14 cellular contexts compared by ENCODE assay signal in the genomic region with DNA sequence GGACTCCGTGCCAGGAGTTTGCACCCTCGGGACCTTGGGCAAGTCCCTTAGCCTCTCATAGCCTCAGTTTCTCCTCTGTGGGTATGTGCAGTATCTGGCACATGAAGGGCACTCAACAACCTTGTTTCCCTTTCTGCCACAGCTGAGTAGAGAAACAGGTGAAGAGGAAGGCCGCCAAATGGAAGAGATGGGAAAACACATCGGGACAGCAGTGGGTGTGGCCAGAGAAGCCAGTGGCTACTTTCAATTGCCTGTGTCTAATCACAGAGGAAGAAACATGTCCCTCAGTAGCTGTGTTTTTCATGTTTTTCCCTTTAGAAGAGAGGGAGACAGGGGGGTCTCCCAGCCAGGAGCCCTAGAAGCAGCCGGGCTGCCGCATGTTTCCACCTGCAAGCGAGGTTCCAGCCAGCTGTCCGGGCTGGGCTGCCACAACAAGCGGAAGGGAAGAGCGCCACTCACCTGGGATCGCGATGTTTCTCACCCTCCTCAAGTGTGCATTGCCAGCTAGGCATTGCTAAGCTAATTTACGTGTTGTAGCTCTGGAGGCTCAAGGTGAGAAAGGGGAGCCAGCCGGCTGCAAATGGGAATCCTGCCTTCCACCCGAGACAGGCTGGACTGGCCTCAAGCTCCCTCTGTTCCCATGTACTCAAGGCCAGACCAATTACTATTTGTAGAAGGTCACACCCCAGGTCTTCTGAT. TPM values are rescaled to one million over a fixed set of nuclear protein-coding genes. Genes with fewer than 3 reads are reported as not detected.
DNase-seq lines count a peak whose midpoint lies in the region; ATAC-seq and TF ChIP-seq lines count a peak whose summit lies in the region.
"Had no signal": no experiment of that assay in that cellular context is flagged by ENCODE, and none has a peak within 500 bp of the region (broad histone marks: within the 10 kb centered on the region; RNA-seq: fewer than 3 reads in every experiment).

No MANE protein-coding gene starts in this region.

- H3T11ph ChIP-seq in H9 (ENCODE audit: low read length), result no peak overlapping the region

- H3K4me3 Mint-ChIP-seq in H9, result no peak overlapping the region
- no peak overlapping the region for H3K4me3 Mint-ChIP-seq in activated naive CD4-positive, alpha-beta T cell treated with anti-CD3 and anti-CD28 coated beads, Interleukin-2, amount 10 ng/mL, durations not matched to agents 7 days and 5 days

- H3K27ac ChIP-seq in H9 (ENCODE audit: insufficient read length, low read depth, low read length), result no peak overlapping the region
- H3K27ac ChIP-seq: BLaER1 had no signal

- in situ Hi-C loops in G401 (cut with HindIII; ENCODE audit: low sequenced_read_pairs), result no loop called here

- no CpG with 5 or more reads among the region's 15 CpGs for WGBS in H9 (ENCODE audit: extremely low coverage, insufficient read length, low lambda C conversion rate)

- no peak overlapping the region for H2BK120ac ChIP-seq in H9 (ENCODE audit: low read depth, low read length, poor library complexity, severe bottlenecking)

- CTCF ChIA-PET in activated naive CD4-positive, alpha-beta T cell treated with anti-CD3 and anti-CD28 coated beads, Interleukin-2, amount 10 ng/mL, durations not matched to agents 7 days and 5 days (lab: Charles Lee), result no interaction called here

- no peak overlapping the region for H2BK12ac ChIP-seq in H9 (ENCODE audit: insufficient read length, low read depth, low read length)

- H2AK5ac ChIP-seq in H9 (ENCODE audit: insufficient read length, low read length), result no peak overlapping the region

- H2BK15ac ChIP-seq in H9 (ENCODE audit: low read depth, low read length), result no peak overlapping the region

- no peak overlapping the region for H4K91ac ChIP-seq in H9 (ENCODE audit: insufficient read length, low read depth, low read length)

- H3K4ac ChIP-seq in H9 (ENCODE audit: low read depth, low read length), result no peak overlapping the region

- peaks cover 0 to 8% (median 6%) of the 10 kb centered on the region in 3 experiments; a peak in 4 of 7 replicates for H3K36me3 Mint-ChIP-seq in H9 (ENCODE audit: insufficient read depth in 1 of 3, low read depth in 3 of 3)
- H3K36me3 Mint-ChIP-seq in activated naive CD4-positive, alpha-beta T cell treated with anti-CD3 and anti-CD28 coated beads, Interleukin-2, amount 10 ng/mL, durations not matched to agents 7 days and 5 days, result peaks cover 4% of the 10 kb centered on the region

- H3K23me2 ChIP-seq in H9 (ENCODE audit: insufficient read length, low read depth, low read length, poor library complexity, severe bottlenecking), result no peaks in the 10 kb centered on the region

- no peaks in the 10 kb centered on the region for H3K9me3 Mint-ChIP-seq in H9
- no peaks in the 10 kb centered on the region for H3K9me3 Mint-ChIP-seq in activated naive CD4-positive, alpha-beta T cell treated with anti-CD3 and anti-CD28 coated beads, Interleukin-2, amount 10 ng/mL, durations not matched to agents 7 days and 5 days

- H3K9ac ChIP-seq in H9 (ENCODE audit: extremely low read depth, insufficient read length, low read length), result no peak overlapping the region
- H3K9ac ChIP-seq: BLaER1 had no signal

- no peaks in the 10 kb centered on the region for H3K79me2 ChIP-seq in H9 (ENCODE audit: insufficient read depth, low read length)

- H3K18ac ChIP-seq in H9 (ENCODE audit: insufficient read length, low read depth, low read length), result no peak overlapping the region

- no peak overlapping the region for H3K14ac ChIP-seq in H9 (ENCODE audit: insufficient read depth, low read length)

- no peaks in the 10 kb centered on the region for H3K79me1 ChIP-seq in H9 (ENCODE audit: insufficient read depth, low read depth, low read length, poor library complexity, severe bottlenecking)

- H2AFZ ChIP-seq in H9 (ENCODE audit: low read length), result no peak overlapping the region

- TF ChIP-seq CTCF in H9 (conservative IDR thresholded peaks at IDR 0.05), result no peak

- H3K9me3 ChIP-seq in H9 (ENCODE audit: control insufficient read depth, low read depth, low read length), result no peaks in the 10 kb centered on the region
- H3K9me3 ChIP-seq: BLaER1 had no signal

- no peak overlapping the region for H4K8ac ChIP-seq in H9 (replicated peaks; ENCODE audit: insufficient read length, low read depth, low read length)

- H4K5ac ChIP-seq in H9 (ENCODE audit: insufficient read length, low read depth, low read length), result no peak overlapping the region

- peaks cover 7 to 15% of the 10 kb centered on the region in 2 experiments for H3K4me1 Mint-ChIP-seq in H9
- peaks cover 2% of the 10 kb centered on the region for H3K4me1 Mint-ChIP-seq in activated naive CD4-positive, alpha-beta T cell treated with anti-CD3 and anti-CD28 coated beads, Interleukin-2, amount 10 ng/mL, durations not matched to agents 7 days and 5 days

- no peaks in the 10 kb centered on the region for H3K27me3 ChIP-seq in H9 (ENCODE audit: insufficient read depth, low read length)
- H3K27me3 ChIP-seq: BLaER1 had no signal

- DNase-seq in G401 (ENCODE audit: low spot score) (peak; percentile 73), H9 (no peak), cerebellar cortex (ENCODE audit: low spot score) (peak; percentile 61), myocyte (ENCODE audit: low read depth) (peak; percentile 32), NOMO-1 treated with DMSO at 0.1 percent for 48 hours (lab: John Stamatoyannopoulos, UW; ENCODE audit: unreplicated experiment) (no peak)
- DNase-seq in activated naive CD4-positive, alpha-beta T cell treated with anti-CD3 and anti-CD28 coated beads, Interleukin-2, amount 10 ng/mL, durations not matched to agents 7 days and 5 days, result no peak
- DNase-seq: IMR-90, Kasumi-1, NCI-H1417 treated with DMSO at 0.1 percent for 48 hours, NCI-H2029 treated with DMSO at 0.1 percent for 48 hours, NCI-H446 treated with DMSO at 0.1 percent for 48 hours had no signal

- no peaks in the 10 kb centered on the region for H4K20me1 ChIP-seq in H9 (ENCODE audit: control insufficient read depth, insufficient read depth, insufficient read length)

- H2BK20ac ChIP-seq in H9 (ENCODE audit: low read depth, low read length, poor library complexity, severe bottlenecking), result no peak overlapping the region

- H2BK5ac ChIP-seq in H9 (ENCODE audit: insufficient read length, low read length), result no peak overlapping the region

- H3K23ac ChIP-seq in H9 (ENCODE audit: insufficient read length, low read depth, low read length), result no peak overlapping the region

- H3K4me1 ChIP-seq in H9 (ENCODE audit: insufficient read depth, low read length), result no peaks in the 10 kb centered on the region

- no peak overlapping the region for H3K4me2 ChIP-seq in H9 (ENCODE audit: insufficient read depth, insufficient read length, low read length)
- H3K4me2 ChIP-seq: BLaER1 had no signal

- H3K56ac ChIP-seq in H9 (ENCODE audit: insufficient read length, low read depth, low read length), result no peak overlapping the region

- no peak for ATAC-seq in HG03378 (IDR thresholded peaks at IDR 0.05; ENCODE audit: unreplicated experiment)
- ATAC-seq: GM12878 had no signal

- no peaks in the 10 kb centered on the region for H3K27me3 Mint-ChIP-seq in H9 (ENCODE audit: low read depth)
- no peaks in the 10 kb centered on the region for H3K27me3 Mint-ChIP-seq in activated naive CD4-positive, alpha-beta T cell treated with anti-CD3 and anti-CD28 coated beads, Interleukin-2, amount 10 ng/mL, durations not matched to agents 7 days and 5 days

- H3K27ac Mint-ChIP-seq in H9, result peak overlapping the region; percentile 26 to 76 (median 73); a peak in 3 of 7 replicates
- no peak overlapping the region for H3K27ac Mint-ChIP-seq in activated naive CD4-positive, alpha-beta T cell treated with anti-CD3 and anti-CD28 coated beads, Interleukin-2, amount 10 ng/mL, durations not matched to agents 7 days and 5 days

RNA-seq across cellular contexts. Expression of a gene that starts 16.7 kb away (rescaled TPM):
- 2.8 and 3.2 TPM in 2 replicates for total RNA-seq in G401 (2014; rRNA removed; shearing (Covaris generic))
- total RNA-seq in H9 (2021) (7.1 and 8.5 TPM in 2 replicates), myocyte (0.21 and 0.83 TPM in 2 replicates)
- polyA plus RNA-seq in myocyte (2012), result 3.1 TPM

RNA-seq across cellular contexts. Expression of a gene that starts 37.9 kb away (rescaled TPM):
- total RNA-seq in G401 (2014; rRNA removed; shearing (Covaris generic)), result 23.6 and 32.7 TPM in 2 replicates
- 24.4 and 26.2 TPM in 2 replicates for total RNA-seq in H9 (2021)
- 21.7 and 28.9 TPM in 2 replicates for total RNA-seq in myocyte
- 20.3 TPM for polyA plus RNA-seq in myocyte (2012)

RNA-seq across cellular contexts. Expression of a gene that starts 38.0 kb away (rescaled TPM):
- 32.4 and 47.1 TPM in 2 replicates for total RNA-seq in G401 (2014; rRNA removed; shearing (Covaris generic))
- total RNA-seq in H9 (2021) (32.2 and 36.0 TPM in 2 replicates), myocyte (7.3 and 23.8 TPM in 2 replicates)
- 22.8 TPM for polyA plus RNA-seq in myocyte (2012)

Comparison
In these comparisons a context has a peak if more than half of its experiments do, and no peak if none do; other contexts are left out.
1. DNase-seq: peak in G401 (single experiment), cerebellar cortex (single experiment) and myocyte (single experiment); none in H9 (single experiment), NOMO-1 treated with DMSO at 0.1 percent for 48 hours (single experiment) and activated naive CD4-positive, alpha-beta T cell treated with anti-CD3 and anti-CD28 coated beads, Interleukin-2, amount 10 ng/mL, durations not matched to agents 7 days and 5 days (single experiment).